1 cellular context compared by ENCODE assay signal in genomic region chr1:159196543-159196942, GRCh38.
TF ChIP-seq lines count a peak whose summit lies in the region.

No MANE protein-coding gene starts in this region.

TF ChIP-seq in HepG2, 621 proteins besides CTCF, POLR2A, EP300 and RAD21:
- no peak for TF ChIP-seq MAFK (conservative IDR thresholded peaks at IDR 0.05 in 1 of 2, IDR thresholded peaks at IDR 0.05 in 1 of 2; ENCODE audit: low read length in 2 of 2)
